ENCODE assay signal across 8 cellular contexts in genomic region chr16:30924086-30924714, GRCh38. TPM values are rescaled to one million over a fixed set of nuclear protein-coding genes. Genes with fewer than 3 reads are reported as not detected.
DNase-seq lines count a peak whose midpoint lies in the region; ATAC-seq and TF ChIP-seq lines count a peak whose summit lies in the region.

No MANE protein-coding gene starts in this region.

- no peak for ATAC-seq in HCT116
- ATAC-seq in left lung, result no peak
- no peak for ATAC-seq in HG02884 (IDR thresholded peaks at IDR 0.05; ENCODE audit: unreplicated experiment)

- no peak for DNase-seq in HCT116 (ENCODE audit: low read depth, low spot score)
- peak in 1 of 2 donors; percentile 72 for DNase-seq in ascending aorta (ENCODE audit: low spot score in 2 of 2)
- DNase-seq in left lung, result peak; percentile 41 to 86
- DNase-seq in tibial nerve (ENCODE audit: low spot score in 2 of 2), result no peak
- no peak for DNase-seq in NCI-H1092 (lab: John Stamatoyannopoulos, UW)
- DNase-seq in SIG-M5 treated with dmso at 0.1 percent for 504 hours (lab: John Stamatoyannopoulos, UW; ENCODE audit: unreplicated experiment), result no peak

- peak overlapping the region; percentile 67 for H3K9ac ChIP-seq in HCT116 (ENCODE audit: low read length)

- H3K4me2 ChIP-seq in HCT116 (ENCODE audit: low read length), result peak overlapping the region; percentile 95

- TF ChIP-seq RAD21 in HCT116 (IDR thresholded peaks at IDR 0.05; ENCODE audit: low read depth), result no peak

- no peaks in the 10 kb centered on the region for H3K9me2 ChIP-seq in HCT116 (ENCODE audit: insufficient read depth)

- no TSS peak for BruUV-seq in HCT116 (replicated peaks; lab: Mats Ljungman, UMichigan)

- H3K27ac ChIP-seq in ACC112 (ENCODE audit: low read depth, low read length) (no peak overlapping the region), HCT116 (ENCODE audit: low read depth, low read length) (peak overlapping the region; percentile 67), ascending aorta (peak overlapping the region; percentile 95 to 97), left lung (peak overlapping the region; percentile 33 to 53), tibial nerve (peak overlapping the region; percentile 80 to 98 (median 94))

- 2 to 3% methylated on average over 10 to 32 of the region's 50 CpGs for WGBS in tibial nerve, 2 donors

- RAD21 ChIA-PET in HCT116 (lab: Charles Lee; ENCODE audit: low non-redundant PET in 1 of 2, low total read pairs in 2 of 2, uncharacterized antibody in 2 of 2, unreplicated experiment in 2 of 2), result interaction anchor here in 1 of 2 experiments (0.6 kb wide), 1 partner anchor 80 kb away, joined by 4 read pairs; no protein-coding TSS in a partner anchor

- H3K9me3 ChIP-seq in HCT116 (ENCODE audit: control insufficient read depth in 1 of 2, insufficient read depth in 1 of 2, low read depth in 1 of 2, low read length in 2 of 2) (no peaks in the 10 kb centered on the region), ascending aorta (no peaks in the 10 kb centered on the region), left lung (no peaks in the 10 kb centered on the region), tibial nerve (no peaks in the 10 kb centered on the region)

- no peak for TF ChIP-seq CTCF in HCT116 (IDR thresholded peaks at IDR 0.05 in 2 of 3, conservative IDR thresholded peaks at IDR 0.05 in 1 of 3; ENCODE audit: borderline replicate concordance in 1 of 3, insufficient read depth in 1 of 3, low read depth in 2 of 3, low read length in 2 of 3)
- no peak for TF ChIP-seq CTCF in ascending aorta (IDR thresholded peaks at IDR 0.05)
- TF ChIP-seq CTCF in left lung (IDR thresholded peaks at IDR 0.05), result no peak
- no peak for TF ChIP-seq CTCF in tibial nerve (IDR thresholded peaks at IDR 0.05)

- H2AFZ ChIP-seq in ACC112 (ENCODE audit: low read length, unreplicated experiment) (no peak overlapping the region), HCT116 (ENCODE audit: low read depth, low read length, poor library complexity, severe bottlenecking) (no peak overlapping the region)

- CTCF ChIA-PET in HCT116 (lab: Charles Lee), result interaction anchor here (1.0 kb wide), 1 partner anchor 17 kb away, joined by 6 read pairs; no protein-coding TSS in a partner anchor

- POLR2A ChIA-PET in HCT116 (lab: Charles Lee), result interaction anchor here (0.6 to 1.0 kb wide), 2 partner anchors 28 to 290 kb away, joined by 3 to 6 read pairs; partner anchors contain the start of gene CTF1

- no peaks in the 10 kb centered on the region for H3K79me2 ChIP-seq in ACC112 (ENCODE audit: control insufficient read depth, insufficient read depth, low read length, unreplicated experiment)
- H3K79me2 ChIP-seq in HCT116 (ENCODE audit: insufficient read depth, low read length), result peaks cover 10% of the 10 kb centered on the region; the same call in 1 of the 2 replicates

- no peaks in the 10 kb centered on the region for H4K20me1 ChIP-seq in HCT116 (ENCODE audit: insufficient read depth)

- no peaks in the 10 kb centered on the region for H3K4me1 ChIP-seq in ACC112 (ENCODE audit: control insufficient read depth, insufficient read depth, low read length, unreplicated experiment)
- peaks cover 11 to 25% of the 10 kb centered on the region in 2 experiments; a peak in 3 of 4 replicates for H3K4me1 ChIP-seq in HCT116 (ENCODE audit: control insufficient read depth in 1 of 2, insufficient read depth in 2 of 2, low read length in 2 of 2)
- H3K4me1 ChIP-seq in ascending aorta, result peaks cover 3 to 4% of the 10 kb centered on the region in 2 donors
- peaks cover 2 to 21% of the 10 kb centered on the region in 2 donors for H3K4me1 ChIP-seq in left lung
- H3K4me1 ChIP-seq in tibial nerve, result peaks cover 0 to 35% (median 4%) of the 10 kb centered on the region in 4 donors

- intact Hi-C loops in HCT116 (cut with micrococcal nuclease), result loop anchor here (5.0 kb wide), 1 partner anchor 477 kb away; the partner anchor contains the start of gene SEPHS2
- intact Hi-C loops in ascending aorta (cut with DNase I), result loop anchor here (2.0 kb wide), 1 partner anchor 17 kb away; no protein-coding TSS in a partner anchor
- intact Hi-C loops in left lung (cut with DNase I), result no loop called here

- TF ChIP-seq EP300 in tibial nerve (IDR thresholded peaks at IDR 0.05), result no peak

- TF ChIP-seq POLR2A in HCT116 (IDR thresholded peaks at IDR 0.05; ENCODE audit: borderline replicate concordance, extremely low read depth, insufficient read depth, insufficient read length) (no peak), tibial nerve (IDR thresholded peaks at IDR 0.05) (no peak)

- no peaks in the 10 kb centered on the region for H3K27me3 ChIP-seq in ACC112 (ENCODE audit: insufficient read depth, low read length)
- H3K27me3 ChIP-seq in HCT116 (ENCODE audit: insufficient read depth, low read length), result no peaks in the 10 kb centered on the region
- H3K27me3 ChIP-seq in ascending aorta, result no peaks in the 10 kb centered on the region
- no peaks in the 10 kb centered on the region for H3K27me3 ChIP-seq in left lung
- no peaks in the 10 kb centered on the region for H3K27me3 ChIP-seq in tibial nerve

- H3K36me3 ChIP-seq in ACC112 (ENCODE audit: insufficient read depth, low read length) (no peaks in the 10 kb centered on the region), HCT116 (ENCODE audit: control insufficient read depth in 1 of 2, insufficient read depth in 2 of 2, low read length in 2 of 2) (peaks cover 0 to 5% of the 10 kb centered on the region in 2 experiments; a peak in 2 of 4 replicates), ascending aorta (peaks cover 0 to 2% of the 10 kb centered on the region in 2 donors), left lung (peaks cover 0 to 27% of the 10 kb centered on the region in 2 donors), tibial nerve (peaks cover 0 to 40% (median 0%) of the 10 kb centered on the region in 3 donors)

- peak overlapping the region; percentile 91 for H3K4me3 ChIP-seq in ACC112 (ENCODE audit: low read depth, low read length)
- H3K4me3 ChIP-seq in HCT116 (replicated peaks in 1 of 2; ENCODE audit: low read depth in 1 of 2, low read length in 2 of 2), result peak overlapping the region; percentile 62 to 97
- peak overlapping the region; percentile 71 to 82 for H3K4me3 ChIP-seq in ascending aorta
- peak overlapping the region; percentile 64 to 73 for H3K4me3 ChIP-seq in left lung
- H3K4me3 ChIP-seq in tibial nerve, result peak overlapping the region; percentile 56 to 93 (median 81)

TF ChIP-seq in HCT116, 20 proteins besides CTCF, POLR2A, EP300 and RAD21:
- TF ChIP-seq, protein P1, sequence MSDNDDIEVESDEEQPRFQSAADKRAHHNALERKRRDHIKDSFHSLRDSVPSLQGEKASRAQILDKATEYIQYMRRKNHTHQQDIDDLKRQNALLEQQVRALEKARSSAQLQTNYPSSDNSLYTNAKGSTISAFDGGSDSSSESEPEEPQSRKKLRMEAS (IDR thresholded peaks at IDR 0.05), result no peak
- TF ChIP-seq ZNF274 (IDR thresholded peaks at IDR 0.05; ENCODE audit: low read depth, low read length) (no peak), ZFX (IDR thresholded peaks at IDR 0.05) (peak; percentile 34; the same call in 1 of the 2 replicates), SP1 (IDR thresholded peaks at IDR 0.05; ENCODE audit: low read depth) (no peak)

RNA-seq across cellular contexts. Expression of gene FBXL19, which starts 0.8 kb away (rescaled TPM):
- total RNA-seq in HCT116 (2021; ENCODE audit: unreplicated experiment) (45.2 TPM), ascending aorta (66.9 TPM), left lung (10 to 100 TPM; 11.2 to 18.7 TPM), tibial nerve (10 to 100 TPM in 3 of 4 donors, 1 to 10 TPM in 1; 7.4 to 25.8 (median 16.7) TPM)
- 25.3 and 26.6 TPM in 2 replicates for polyA plus RNA-seq in HCT116 (2012)

RNA-seq across cellular contexts. Expression of gene ORAI3, which starts 24.7 kb away (rescaled TPM):
- total RNA-seq in HCT116 (2021; ENCODE audit: unreplicated experiment) (9.0 TPM), ascending aorta (39.0 TPM), left lung (10 to 100 TPM; 20.7 to 23.2 TPM), tibial nerve (10 to 100 TPM; 50.7 to 58.4 (median 52.9) TPM)
- polyA plus RNA-seq in HCT116 (2012), result 8.1 and 8.7 TPM in 2 replicates

RNA-seq across cellular contexts. Expression of gene CTF1, which starts 27.8 kb away (rescaled TPM):
- total RNA-seq in HCT116 (2021; ENCODE audit: unreplicated experiment), result 1.4 TPM
- polyA plus RNA-seq in HCT116 (2012), result 2.2 and 3.3 TPM in 2 replicates
- 0.21 TPM for total RNA-seq in ascending aorta
- 1 to 10 TPM; 4.5 to 7.9 TPM for total RNA-seq in left lung
- total RNA-seq in tibial nerve, result 1 to 10 TPM; 2.2 to 5.9 (median 3.1) TPM

RNA-seq across cellular contexts. Expression of gene BCL7C, which starts 30.3 kb away (rescaled TPM):
- total RNA-seq in HCT116 (2021; ENCODE audit: unreplicated experiment) (44.9 TPM), ascending aorta (46.2 TPM), left lung (10 to 100 TPM; 25.8 to 29.3 TPM), tibial nerve (10 to 100 TPM; 42.9 to 54.0 (median 48.2) TPM)
- polyA plus RNA-seq in HCT116 (2012), result 24.2 and 30.9 TPM in 2 replicates

RNA-seq across cellular contexts. Expression of gene SETD1A, which starts 33.4 kb away (rescaled TPM):
- total RNA-seq in HCT116 (2021; ENCODE audit: unreplicated experiment) (26.9 TPM), ascending aorta (8.3 TPM), left lung (10 to 100 TPM; 12.1 to 16.4 TPM), tibial nerve (10 to 100 TPM in 2 of 4 donors, 1 to 10 TPM in 2; 7.9 to 17.1 (median 10.7) TPM)
- 16.1 and 18.5 TPM in 2 replicates for polyA plus RNA-seq in HCT116 (2012)

Comparison
In these comparisons a context has a peak if more than half of its experiments do, and no peak if none do; other contexts are left out.
1. DNase-seq: peak in left lung (2 of 2); none in HCT116 (single experiment), tibial nerve (0 of 2), NCI-H1092 (single experiment) and SIG-M5 treated with dmso at 0.1 percent for 504 hours (single experiment).
2. intact Hi-C loops: an anchor here in HCT116 (5.0 kb wide) and ascending aorta (2.0 kb wide); none called in left lung.
3. Peak in every context shown above with its lines, with median percentiles within 50 percentile points of each other: H3K4me3 ChIP-seq.